8 cellular contexts compared by ENCODE assay signal in the genomic region with DNA sequence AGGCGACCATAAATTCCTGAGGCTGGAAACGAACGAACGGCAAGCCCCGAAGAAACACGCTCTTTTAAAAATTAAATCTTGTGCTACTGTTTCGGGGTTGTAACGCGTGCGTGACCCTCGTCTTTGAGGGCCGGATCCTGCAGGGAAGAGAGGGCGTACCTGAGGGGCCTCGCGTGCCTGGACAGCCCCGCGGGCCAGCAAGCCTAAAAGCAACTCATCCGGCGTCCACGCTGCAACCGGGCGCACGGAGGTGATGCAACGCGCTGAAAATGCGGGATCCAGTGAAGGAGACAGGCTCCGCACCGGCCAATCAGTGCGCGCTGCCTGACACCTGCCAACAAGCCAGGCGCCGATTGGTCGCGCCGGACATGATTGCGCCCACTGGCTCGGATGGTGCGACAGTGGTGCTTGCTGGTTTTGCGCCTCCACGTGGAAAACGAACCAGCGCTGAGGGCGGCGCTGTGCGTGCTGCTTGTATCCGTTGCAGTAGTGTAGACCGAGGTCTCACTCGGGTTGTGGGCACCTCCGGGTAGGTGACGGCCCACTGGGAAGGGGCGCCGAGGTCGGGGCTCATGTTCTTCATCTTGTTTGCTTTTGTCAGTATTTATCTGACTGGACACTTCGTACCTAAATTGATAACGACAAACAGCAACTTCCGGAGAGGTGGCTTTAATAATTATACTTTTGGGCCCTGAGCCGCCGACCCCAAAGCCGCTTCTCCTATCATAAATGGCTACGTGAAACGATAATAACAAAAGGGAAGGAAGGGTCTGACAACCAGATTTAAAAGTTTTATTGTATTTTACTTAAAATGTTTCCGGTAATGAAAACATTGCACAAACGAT. TPM values are rescaled to one million over a fixed set of nuclear protein-coding genes. Genes with fewer than 3 reads are reported as not detected.
A peak's percentile ranks its signal among the peaks of the same experiment; 100 is the strongest.
DNase-seq lines count a peak whose midpoint lies in the region; ATAC-seq and TF ChIP-seq lines count a peak whose summit lies in the region.

A gene (minus strand): TSS at position 246 of the 845 bp plus-strand sequence. CDS start 4,278 bp downstream, outside the sequence.

- H3K4me1 ChIP-seq in CD8-positive, alpha-beta T cell (ENCODE audit: insufficient read depth, low read length), result peaks cover 25% of the 10 kb centered on the region
- peaks cover 10 to 22% (median 15%) of the 10 kb centered on the region in 4 donors for H3K4me1 ChIP-seq in liver (ENCODE audit: control insufficient read depth in 4 of 4, insufficient read depth in 4 of 4, low read length in 3 of 4)

- peak within 1 kb of the TSS; percentile 88 for H3K4me3 ChIP-seq in CD8-positive, alpha-beta T cell (ENCODE audit: low read depth, low read length)
- peak within 1 kb of the TSS; percentile 58 to 99 (median 85) for H3K4me3 ChIP-seq in dorsolateral prefrontal cortex
- H3K4me3 ChIP-seq in liver (ENCODE audit: low read depth in 1 of 3, low read length in 3 of 3), result peak within 1 kb of the TSS; percentile 64 to 89 (median 88)

- peak within 1 kb of the TSS; percentile 98 for H3K27ac Mint-ChIP-seq in CD8-positive, alpha-beta T cell
- peak within 1 kb of the TSS; percentile 93 for H3K27ac Mint-ChIP-seq in activated CD4-positive, alpha-beta memory T cell treated with anti-CD3 and anti-CD28 coated beads for 36 hours

- peak within 1 kb of the TSS; percentile 90 for H3K27ac ChIP-seq in CD8-positive, alpha-beta T cell (ENCODE audit: low read depth, low read length)
- H3K27ac ChIP-seq in dorsolateral prefrontal cortex (peak within 1 kb of the TSS in 51 of 59 donors; percentile 26 to 83 (median 63)), liver (ENCODE audit: low read depth in 1 of 2, low read length in 2 of 2) (peak within 1 kb of the TSS; percentile 58 to 81)

- peak within 1 kb of the TSS; percentile 99 for H3K4me3 Mint-ChIP-seq in CD8-positive, alpha-beta T cell
- H3K4me3 Mint-ChIP-seq in activated CD4-positive, alpha-beta memory T cell treated with anti-CD3 and anti-CD28 coated beads for 36 hours, result peak within 1 kb of the TSS; percentile 95

- no peaks in the 10 kb centered on the region for H3K9me3 Mint-ChIP-seq in CD8-positive, alpha-beta T cell
- no peaks in the 10 kb centered on the region for H3K9me3 Mint-ChIP-seq in activated CD4-positive, alpha-beta memory T cell treated with anti-CD3 and anti-CD28 coated beads for 36 hours

- under 1% methylated on average over 63 of the region's 63 CpGs for WGBS in liver

- no peaks in the 10 kb centered on the region for H3K27me3 ChIP-seq in CD8-positive, alpha-beta T cell (ENCODE audit: insufficient read depth, low read length)
- H3K27me3 ChIP-seq in dorsolateral prefrontal cortex, result no peaks in the 10 kb centered on the region
- H3K27me3 ChIP-seq in liver (ENCODE audit: control insufficient read depth in 4 of 4, insufficient read depth in 4 of 4, low read length in 3 of 4), result no peaks in the 10 kb centered on the region

- H3K4me1 Mint-ChIP-seq in CD8-positive, alpha-beta T cell (ENCODE audit: low read depth), result peaks cover 46% of the 10 kb centered on the region
- H3K4me1 Mint-ChIP-seq in activated CD4-positive, alpha-beta memory T cell treated with anti-CD3 and anti-CD28 coated beads for 36 hours (ENCODE audit: low read depth), result peaks cover 65% of the 10 kb centered on the region

- ATAC-seq in CD8-positive, alpha-beta T cell, result peak; percentile 91
- peak; percentile 96 for ATAC-seq in GM19452 (IDR thresholded peaks at IDR 0.05; ENCODE audit: unreplicated experiment)

- peak within 1 kb of the TSS; percentile 69 to 83 for H3K9ac ChIP-seq in liver (ENCODE audit: low read depth in 1 of 2, low read length in 2 of 2)

- no peaks in the 10 kb centered on the region for H3K9me3 ChIP-seq in CD8-positive, alpha-beta T cell (ENCODE audit: low read length)
- H3K9me3 ChIP-seq in liver (ENCODE audit: control insufficient read depth in 4 of 4, low read length in 3 of 4), result no peaks in the 10 kb centered on the region

- POLR2A ChIA-PET in CD8-positive, alpha-beta T cell (lab: Charles Lee), result interaction anchor here (1.7 kb wide), 1 partner anchor 32 kb away, joined by 6 read pairs; a partner anchor contains a TSS
- POLR2A ChIA-PET in activated CD4-positive, alpha-beta memory T cell treated with anti-CD3 and anti-CD28 coated beads for 36 hours (lab: Charles Lee), result interaction anchor here (1.0 to 1.8 kb wide), 2 partner anchors 32 to 51 kb away, joined by 3 to 7 read pairs; a partner anchor contains a TSS

- intact Hi-C loops in CD8-positive, alpha-beta T cell (cut with DNase I, micrococcal nuclease), result loop anchor here (1.0 to 10.0 kb wide), 10 partner anchors 32 to 1281 kb away; a partner anchor contains a TSS
- intact Hi-C loops in activated CD4-positive, alpha-beta memory T cell treated with anti-CD3 and anti-CD28 coated beads for 36 hours (cut with micrococcal nuclease), result loop anchor here (1.0 kb wide), 1 partner anchor 32 kb away; a partner anchor contains a TSS
- intact Hi-C loops in dorsolateral prefrontal cortex (cut with DNase I), result loop anchor here (1.0 to 10.0 kb wide), 4 partner anchors 32 to 159 kb away; a partner anchor contains a TSS

- H3K36me3 Mint-ChIP-seq in CD8-positive, alpha-beta T cell, result peaks cover 42% of the 10 kb centered on the region
- H3K36me3 Mint-ChIP-seq in activated CD4-positive, alpha-beta memory T cell treated with anti-CD3 and anti-CD28 coated beads for 36 hours, result peaks cover 50% of the 10 kb centered on the region

- no peak for TF ChIP-seq RAD21 in liver (IDR thresholded peaks at IDR 0.05)

- peak; percentile 28 for TF ChIP-seq CTCF in CD8-positive, alpha-beta T cell (IDR thresholded peaks at IDR 0.05)
- TF ChIP-seq CTCF in dorsolateral prefrontal cortex (IDR thresholded peaks at IDR 0.05 in 54 of 56, conservative IDR thresholded peaks at IDR 0.05 in 2 of 56; ENCODE audit: low read depth in 1 of 56, partially characterized antibody in 56 of 56), result peak in 55 of 56 donors; percentile 14 to 84 (median 66)
- no peak for TF ChIP-seq CTCF in liver (IDR thresholded peaks at IDR 0.05; ENCODE audit: low read depth, low read length, missing input control)

- CTCF ChIA-PET in CD8-positive, alpha-beta T cell (lab: Charles Lee), result no interaction called here
- CTCF ChIA-PET in activated CD4-positive, alpha-beta memory T cell treated with anti-CD3 and anti-CD28 coated beads for 36 hours (lab: Charles Lee), result no interaction called here

- H3K36me3 ChIP-seq in CD8-positive, alpha-beta T cell (ENCODE audit: insufficient read depth, low read length), result peaks cover 14% of the 10 kb centered on the region
- peaks cover 0 to 11% (median 9%) of the 10 kb centered on the region in 4 donors for H3K36me3 ChIP-seq in liver (ENCODE audit: control insufficient read depth in 4 of 4, insufficient read depth in 3 of 4, low read depth in 1 of 4, low read length in 3 of 4)

- H3K27me3 Mint-ChIP-seq in CD8-positive, alpha-beta T cell (ENCODE audit: low read depth), result no peaks in the 10 kb centered on the region
- no peaks in the 10 kb centered on the region for H3K27me3 Mint-ChIP-seq in activated CD4-positive, alpha-beta memory T cell treated with anti-CD3 and anti-CD28 coated beads for 36 hours

- DNase-seq in CD8-positive, alpha-beta T cell, result peak; percentile 97 to 100 (median 100)
- DNase-seq in HK-2 (ENCODE audit: unreplicated experiment) (peak; percentile 100), NCI-H82 treated with DMSO at 0.1 percent for 48 hours (lab: John Stamatoyannopoulos, UW; ENCODE audit: unreplicated experiment) (peak; percentile 87), dorsolateral prefrontal cortex (peak; percentile 96 to 100 (median 99))
- DNase-seq in activated CD4-positive, alpha-beta memory T cell treated with anti-CD3 and anti-CD28 coated beads for 36 hours, result peak; percentile 100
- peak; percentile 100 for DNase-seq in stimulated activated CD4-positive, alpha-beta T cell treated with anti-CD3 and anti-CD28 coated beads, Interleukin-4, amount 100 ng/mL, for 24 hours

TF ChIP-seq in liver, 16 proteins besides CTCF, POLR2A, EP300 and RAD21 (continues in another document):
- TF ChIP-seq HNF4A (conservative IDR thresholded peaks at IDR 0.05), result peak in 1 of 2 donors; percentile 8
- TF ChIP-seq, protein P1, sequence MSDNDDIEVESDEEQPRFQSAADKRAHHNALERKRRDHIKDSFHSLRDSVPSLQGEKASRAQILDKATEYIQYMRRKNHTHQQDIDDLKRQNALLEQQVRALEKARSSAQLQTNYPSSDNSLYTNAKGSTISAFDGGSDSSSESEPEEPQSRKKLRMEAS (IDR thresholded peaks at IDR 0.05), result peak; percentile 100
- TF ChIP-seq, protein P2, sequence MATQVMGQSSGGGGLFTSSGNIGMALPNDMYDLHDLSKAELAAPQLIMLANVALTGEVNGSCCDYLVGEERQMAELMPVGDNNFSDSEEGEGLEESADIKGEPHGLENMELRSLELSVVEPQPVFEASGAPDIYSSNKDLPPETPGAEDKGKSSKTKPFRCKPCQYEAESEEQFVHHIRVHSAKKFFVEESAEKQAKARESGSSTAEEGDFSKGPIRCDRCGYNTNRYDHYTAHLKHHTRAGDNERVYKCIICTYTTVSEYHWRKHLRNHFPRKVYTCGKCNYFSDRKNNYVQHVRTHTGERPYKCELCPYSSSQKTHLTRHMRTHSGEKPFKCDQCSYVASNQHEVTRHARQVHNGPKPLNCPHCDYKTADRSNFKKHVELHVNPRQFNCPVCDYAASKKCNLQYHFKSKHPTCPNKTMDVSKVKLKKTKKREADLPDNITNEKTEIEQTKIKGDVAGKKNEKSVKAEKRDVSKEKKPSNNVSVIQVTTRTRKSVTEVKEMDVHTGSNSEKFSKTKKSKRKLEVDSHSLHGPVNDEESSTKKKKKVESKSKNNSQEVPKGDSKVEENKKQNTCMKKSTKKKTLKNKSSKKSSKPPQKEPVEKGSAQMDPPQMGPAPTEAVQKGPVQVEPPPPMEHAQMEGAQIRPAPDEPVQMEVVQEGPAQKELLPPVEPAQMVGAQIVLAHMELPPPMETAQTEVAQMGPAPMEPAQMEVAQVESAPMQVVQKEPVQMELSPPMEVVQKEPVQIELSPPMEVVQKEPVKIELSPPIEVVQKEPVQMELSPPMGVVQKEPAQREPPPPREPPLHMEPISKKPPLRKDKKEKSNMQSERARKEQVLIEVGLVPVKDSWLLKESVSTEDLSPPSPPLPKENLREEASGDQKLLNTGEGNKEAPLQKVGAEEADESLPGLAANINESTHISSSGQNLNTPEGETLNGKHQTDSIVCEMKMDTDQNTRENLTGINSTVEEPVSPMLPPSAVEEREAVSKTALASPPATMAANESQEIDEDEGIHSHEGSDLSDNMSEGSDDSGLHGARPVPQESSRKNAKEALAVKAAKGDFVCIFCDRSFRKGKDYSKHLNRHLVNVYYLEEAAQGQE (IDR thresholded peaks at IDR 0.05), result peak; percentile 34
- TF ChIP-seq TAF1 (conservative IDR thresholded peaks at IDR 0.05), result peak; percentile 91

RNA-seq across cellular contexts. Expression of the gene that starts here (rescaled TPM):
- 10 to 100 TPM; 64.2 to 66.2 TPM for total RNA-seq in CD8-positive, alpha-beta T cell
- total RNA-seq in activated CD4-positive, alpha-beta memory T cell treated with anti-CD3 and anti-CD28 coated beads for 36 hours, result 100 to 1,000 TPM; 212 to 222 TPM
- 100 to 1,000 TPM in 55 of 120 experiments, 10 to 100 TPM in 65; 50.3 to 131 (median 98.3) TPM for total RNA-seq in dorsolateral prefrontal cortex
- total RNA-seq in liver, result 10 to 100 TPM; 67.9 to 81.7 TPM
- polyA plus RNA-seq in liver, result 10 to 100 TPM; 24.8 to 31.4 TPM

Comparison
In these comparisons a context has a peak if more than half of its experiments do, and no peak if none do; other contexts are left out.
1. Peak in every context shown above with its lines: DNase-seq, ATAC-seq, H3K4me3 ChIP-seq and H3K27ac ChIP-seq.